17 cellular contexts compared by ENCODE assay signal in genomic region chr22:17077255-17077654, GRCh38. TPM values are rescaled to one million over a fixed set of nuclear protein-coding genes. Genes with fewer than 3 reads are reported as not detected.
DNase-seq lines count a peak whose midpoint lies in the region; ATAC-seq, FAIRE-seq and TF ChIP-seq lines count a peak whose summit lies in the region.
"Had no signal": no experiment of that assay in that cellular context is flagged by ENCODE, and none has a peak within 500 bp of the region (broad histone marks: within the 10 kb centered on the region; RNA-seq: fewer than 3 reads in every experiment).

No MANE protein-coding gene starts in this region.

- H3K9me1 ChIP-seq in keratinocyte (ENCODE audit: control insufficient read depth, extremely low read depth, insufficient read depth, low read length) = no peaks in the 10 kb centered on the region

- dilution Hi-C loops in keratinocyte (cut with MboI; ENCODE audit: extremely low pct_ligation_motif_present, low sequenced_read_pairs) = no loop called here

- TF ChIP-seq CTCF in AG10803 (conservative IDR thresholded peaks at IDR 0.05; ENCODE audit: low read length) (no peak), astrocyte of the spinal cord (IDR thresholded peaks at IDR 0.05; ENCODE audit: low read depth, low read length) (no peak), keratinocyte (optimal IDR thresholded peaks at IDR 0.05 in 1 of 3, IDR thresholded peaks at IDR 0.05 in 1 of 3, conservative IDR thresholded peaks at IDR 0.05 in 1 of 3; ENCODE audit: extremely low read depth in 1 of 3, insufficient read depth in 2 of 3, low read length in 3 of 3) (no peak), gastroesophageal sphincter (IDR thresholded peaks at IDR 0.05) (no peak)

- FAIRE-seq in HTR-8/SVneo (lab: Jason Lieb, UNC) (no peak), keratinocyte (lab: Jason Lieb, UNC) (peak; percentile 39)
- FAIRE-seq: GM12891, kidney had no signal

- no peak for TF ChIP-seq POLR2A in gastroesophageal sphincter (IDR thresholded peaks at IDR 0.05)

- no peak overlapping the region for H3K9ac ChIP-seq in keratinocyte (ENCODE audit: control insufficient read depth, extremely low read depth, insufficient read depth, low read length)

- peak; percentile 91 for DNase-seq in AG10803 (ENCODE audit: low read depth)
- peak; percentile 37 for DNase-seq in HTR-8/SVneo (ENCODE audit: insufficient read length, low spot score)
- peak; percentile 71 for DNase-seq in astrocyte of the spinal cord (ENCODE audit: low read depth, low spot score)
- DNase-seq in keratinocyte (ENCODE audit: low read depth, low spot score) = no peak
- DNase-seq in activated gamma-delta T cell treated with Interleukin-2 at 50 U/mL for 16 hours = no peak
- no peak for DNase-seq in NCI-H345 treated with DMSO at 0.1 percent for 48 hours (lab: John Stamatoyannopoulos, UW; ENCODE audit: unreplicated experiment)
- DNase-seq in amygdala (lab: John Stamatoyannopoulos, UW) = no peak
- DNase-seq: KBM-7, kidney, NCI-H1105, SJCRH30 had no signal

- no peak for ATAC-seq in gastroesophageal sphincter
- ATAC-seq: stimulated activated effector memory CD8-positive, alpha-beta T cell treated with anti-CD3 and anti-CD28 coated beads, Interleukin-12 subunit alpha, Interleukin-12 subunit beta, amount 100 ng/mL, for 72 hours had no signal

- H3K4me3 ChIP-seq in AG10803 (ENCODE audit: low read length) = no peak overlapping the region
- no peak overlapping the region for H3K4me3 ChIP-seq in astrocyte of the spinal cord (ENCODE audit: low read depth, low read length)
- H3K4me3 ChIP-seq in keratinocyte (ENCODE audit: control insufficient read depth in 2 of 3, extremely low read depth in 1 of 3, insufficient read depth in 2 of 3, low read depth in 1 of 3, low read length in 3 of 3) = no peak overlapping the region
- H3K4me3 ChIP-seq in gastroesophageal sphincter = no peak overlapping the region
- H3K4me3 ChIP-seq: HAP-1, SJCRH30, upper lobe of left lung had no signal

- no peak overlapping the region for H2AFZ ChIP-seq in keratinocyte (ENCODE audit: control insufficient read depth, low read length)

- no peaks in the 10 kb centered on the region for H3K79me2 ChIP-seq in keratinocyte (ENCODE audit: control insufficient read depth, insufficient read depth, low read length)

- no peaks in the 10 kb centered on the region for H3K27me3 ChIP-seq in keratinocyte (ENCODE audit: control insufficient read depth, extremely low read depth, insufficient read depth, low read length)
- H3K27me3 ChIP-seq in gastroesophageal sphincter = peaks cover 3% of the 10 kb centered on the region
- H3K27me3 ChIP-seq: SJCRH30, upper lobe of left lung had no signal

- in situ Hi-C loops in astrocyte of the spinal cord (cut with HindIII; ENCODE audit: low sequenced_read_pairs) = no loop called here

- H3K27ac ChIP-seq in keratinocyte (ENCODE audit: control insufficient read depth, insufficient read depth, low read length) = no peak overlapping the region
- H3K27ac ChIP-seq in gastroesophageal sphincter = no peak overlapping the region
- H3K27ac ChIP-seq: C4-2B, SJCRH30, upper lobe of left lung had no signal

- peak overlapping the region; percentile 22 for H3K4me2 ChIP-seq in keratinocyte (ENCODE audit: control insufficient read depth, extremely low read depth, insufficient read depth, low read depth, low read length)

- H3K4me1 ChIP-seq in keratinocyte (ENCODE audit: control insufficient read depth, extremely low read depth, insufficient read depth, low read length) (peaks cover 14% of the 10 kb centered on the region), gastroesophageal sphincter (peaks cover 0 to 8% (median 0%) of the 10 kb centered on the region in 3 donors)
- H3K4me1 ChIP-seq: HAP-1, SJCRH30 had no signal

- H3K36me3 ChIP-seq in keratinocyte (ENCODE audit: control insufficient read depth in 2 of 2, extremely low read depth in 1 of 2, insufficient read depth in 2 of 2, low read length in 2 of 2) (no peaks in the 10 kb centered on the region), gastroesophageal sphincter (no peaks in the 10 kb centered on the region)
- H3K36me3 ChIP-seq: HAP-1, SJCRH30, upper lobe of left lung had no signal

- TF ChIP-seq EP300 in gastroesophageal sphincter (IDR thresholded peaks at IDR 0.05) = no peak

- H3K9me3 ChIP-seq in keratinocyte (ENCODE audit: control insufficient read depth, low read depth, low read length) = no peaks in the 10 kb centered on the region
- no peaks in the 10 kb centered on the region for H3K9me3 ChIP-seq in gastroesophageal sphincter
- H3K9me3 ChIP-seq: HAP-1, SJCRH30, upper lobe of left lung had no signal

- H4K20me1 ChIP-seq in keratinocyte (ENCODE audit: control insufficient read depth, extremely low read depth, insufficient read depth, low read length) = no peaks in the 10 kb centered on the region

RNA-seq across cellular contexts. Expression of gene IL17RA, which starts 7.5 kb away (rescaled TPM):
- polyA plus RNA-seq in keratinocyte = 6.0 to 12.1 TPM (median 7.0 TPM) in 3 replicates
- 2.3 TPM for polyA plus RNA-seq in keratinocyte (2011; ENCODE audit: low read depth)
- 3.1 and 3.6 TPM in 2 replicates for polyA plus RNA-seq in keratinocyte (2011; cell fraction: cytosol; rRNA removed)
- 22.6 and 27.9 TPM in 2 replicates for polyA plus RNA-seq in keratinocyte (2011; cell fraction: nucleus; rRNA removed)
- 6.7 and 9.0 TPM in 2 replicates for polyA plus RNA-seq in keratinocyte (2012; ENCODE audit: low replicate concordance)
- polyA minus RNA-seq in keratinocyte = 15.7 to 43.4 TPM (median 26.6 TPM) in 3 replicates
- 5.9 TPM for polyA minus RNA-seq in keratinocyte (2011; cell fraction: cytosol; rRNA and poly(A)+ RNA removed)
- polyA minus RNA-seq in keratinocyte (2011; cell fraction: nucleus; rRNA and poly(A)+ RNA removed) = 18.7 and 22.6 TPM in 2 replicates
- total RNA-seq in gastroesophageal sphincter = 10 to 100 TPM in 3 of 4 donors, 1 to 10 TPM in 1; 5.9 to 15.6 (median 14.2) TPM

RNA-seq across cellular contexts. Expression of gene TMEM121B, which starts 43.9 kb away (rescaled TPM):
- 0.01 to 0.02 TPM in 2 of 3 replicates, not detected in the other for polyA plus RNA-seq in keratinocyte
- 0.06 TPM for polyA plus RNA-seq in keratinocyte (2011; ENCODE audit: low read depth)
- polyA plus RNA-seq in keratinocyte (2011; cell fraction: cytosol; rRNA removed) = 0.01 TPM in 1 of 2 replicates, not detected in the other
- polyA plus RNA-seq in keratinocyte (2011; cell fraction: nucleus; rRNA removed) = 0.09 and 0.13 TPM in 2 replicates
- not detected in 2 replicates for polyA plus RNA-seq in keratinocyte (2012; ENCODE audit: low replicate concordance)
- polyA minus RNA-seq in keratinocyte = 0.07 TPM in 1 of 3 replicates, not detected in the others
- polyA minus RNA-seq in keratinocyte (2011; cell fraction: cytosol; rRNA and poly(A)+ RNA removed) = not detected
- polyA minus RNA-seq in keratinocyte (2011; cell fraction: nucleus; rRNA and poly(A)+ RNA removed) = not detected in 2 replicates
- under 1 TPM; 0.30 to 0.81 (median 0.54) TPM for total RNA-seq in gastroesophageal sphincter

Comparison
In these comparisons a context has a peak if more than half of its experiments do, and no peak if none do; other contexts are left out.
1. DNase-seq: peak in AG10803 (single experiment), HTR-8/SVneo (single experiment) and astrocyte of the spinal cord (single experiment); none in keratinocyte (single experiment), activated gamma-delta T cell treated with Interleukin-2 at 50 U/mL for 16 hours (single experiment), NCI-H345 treated with DMSO at 0.1 percent for 48 hours (single experiment) and amygdala (0 of 56).